In the genomic region with DNA sequence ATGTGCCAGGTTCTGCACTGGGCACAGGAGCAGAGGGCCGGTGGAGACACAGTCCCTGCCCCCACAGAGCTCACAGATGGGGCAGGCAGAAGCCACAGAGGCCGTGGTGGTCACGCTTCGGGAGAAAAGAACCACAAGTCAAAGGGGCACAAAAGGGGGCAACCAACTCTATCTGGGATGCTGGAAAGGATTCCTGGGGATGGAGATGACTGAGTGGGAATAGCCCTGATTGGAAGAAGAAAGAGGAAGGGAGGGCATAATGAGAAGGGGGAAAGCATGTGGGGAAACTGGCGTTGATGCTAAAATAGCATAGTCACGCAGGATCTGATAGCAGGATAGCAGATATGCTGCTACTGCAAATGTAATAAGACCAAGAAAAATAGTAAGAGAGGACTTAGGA, we compare ENCODE assay signal across 28 cellular contexts.
"Had no signal": no experiment of that assay in that cellular context is flagged by ENCODE, and none has a peak within 500 bp of the region (broad histone marks: within the 10 kb centered on the region; RNA-seq: fewer than 3 reads in every experiment).

No MANE protein-coding gene starts in this region.

- H3K36me3 Mint-ChIP-seq: activated CD8-positive, alpha-beta memory T cell treated with anti-CD3 and anti-CD28 coated beads, Interleukin-2, amount 10 ng/mL, durations not matched to agents 7 days and 5 days; activated naive CD4-positive, alpha-beta T cell treated with anti-CD3 and anti-CD28 coated beads, Interleukin-2, amount 50 U/mL, for 24 hours; activated naive CD8-positive, alpha-beta T cell treated with anti-CD3 and anti-CD28 coated beads for 36 hours had no signal

- H3K4me3 ChIP-seq: adrenal gland, body of pancreas, colonic mucosa, esophagus squamous epithelium, gastroesophageal sphincter had no signal

- H3K27me3 ChIP-seq: adrenal gland, body of pancreas, colonic mucosa, esophagus squamous epithelium had no signal

- H3K27ac Mint-ChIP-seq: activated CD8-positive, alpha-beta memory T cell treated with anti-CD3 and anti-CD28 coated beads, Interleukin-2, amount 10 ng/mL, durations not matched to agents 7 days and 5 days; activated CD8-positive, alpha-beta T cell treated with anti-CD3 and anti-CD28 coated beads, Interleukin-2, amount 10 ng/mL, durations not matched to agents 7 days and 5 days; activated naive CD4-positive, alpha-beta T cell treated with anti-CD3 and anti-CD28 coated beads for 36 hours; activated naive CD4-positive, alpha-beta T cell treated with anti-CD3 and anti-CD28 coated beads, Interleukin-2, amount 50 U/mL, for 24 hours; activated naive CD8-positive, alpha-beta T cell treated with anti-CD3 and anti-CD28 coated beads for 36 hours; activated naive CD8-positive, alpha-beta T cell treated with anti-CD3 and anti-CD28 coated beads, Interleukin-2, amount 50 U/mL, for 24 hours; activated T-helper 1 cell treated with anti-CD3 and anti-CD28 coated beads, Interleukin-12 subunit alpha, Interleukin-12 subunit beta, Interleukin-2, Interleukin-4 antibody, amounts not matched to agents 30 ng/mL and 10 ng/mL and 1 ng/mL, durations not matched to agents 14 hours and 24 hours and 36 hours; activated T-helper 2 cell treated with anti-CD3 and anti-CD28 coated beads, Interferon-gamma antibody, Interleukin-2, Interleukin-4, amounts not matched to agents 10 μg/mL and 5 μg/mL and 100 μg/mL, durations not matched to agents 14 hours and 24 hours and 36 hours had no signal

- H3K9me3 Mint-ChIP-seq: activated naive CD4-positive, alpha-beta T cell treated with anti-CD3 and anti-CD28 coated beads for 36 hours; activated naive CD4-positive, alpha-beta T cell treated with anti-CD3 and anti-CD28 coated beads, Interleukin-2, amount 50 U/mL, for 24 hours; activated naive CD8-positive, alpha-beta T cell treated with anti-CD3 and anti-CD28 coated beads for 36 hours; activated naive CD8-positive, alpha-beta T cell treated with anti-CD3 and anti-CD28 coated beads, Interleukin-2, amount 50 U/mL, for 24 hours; activated T-helper 1 cell treated with anti-CD3 and anti-CD28 coated beads, Interleukin-12 subunit alpha, Interleukin-12 subunit beta, Interleukin-2, Interleukin-4 antibody, amounts not matched to agents 30 ng/mL and 10 ng/mL and 1 ng/mL, durations not matched to agents 14 hours and 24 hours and 36 hours; activated T-helper 2 cell treated with anti-CD3 and anti-CD28 coated beads, Interferon-gamma antibody, Interleukin-2, Interleukin-4, amounts not matched to agents 10 μg/mL and 5 μg/mL and 100 μg/mL, durations not matched to agents 14 hours and 24 hours and 36 hours had no signal

- ATAC-seq: activated CD8-positive, alpha-beta memory T cell treated with anti-CD3 and anti-CD28 coated beads, Interleukin-2, amount 10 ng/mL, durations not matched to agents 7 days and 5 days; activated CD8-positive, alpha-beta T cell treated with anti-CD3 and anti-CD28 coated beads, Interleukin-2, amount 10 ng/mL, durations not matched to agents 7 days and 5 days; activated naive CD8-positive, alpha-beta T cell treated with anti-CD3 and anti-CD28 coated beads, Interleukin-2, amount 50 U/mL, for 24 hours; body of pancreas; gastroesophageal sphincter had no signal

- DNase-seq: activated CD4-positive, alpha-beta T cell treated with anti-CD3 and anti-CD28 coated beads for 48 hours; activated CD4-positive, alpha-beta T cell treated with anti-CD3 and anti-CD28 coated beads, Interleukin-2, amount 50 U/mL, for 1 hour; activated CD4-positive, alpha-beta T cell treated with anti-CD3 and anti-CD28 coated beads, Interleukin-2, amount 50 U/mL, for 48 hours; activated CD8-positive, alpha-beta memory T cell treated with anti-CD3 and anti-CD28 coated beads, Interleukin-2, amount 10 ng/mL, durations not matched to agents 7 days and 5 days; activated CD8-positive, alpha-beta memory T cell treated with anti-CD3 and anti-CD28 coated beads, Interleukin-2, amount 50 U/mL, for 4 hours; activated CD8-positive, alpha-beta T cell treated with anti-CD3 and anti-CD28 coated beads, Interleukin-2, amount 10 ng/mL, durations not matched to agents 7 days and 5 days; activated effector memory CD4-positive, alpha-beta T cell treated with anti-CD3 and anti-CD28 coated beads, Interleukin-2, amount 50 U/mL, for 16 hours; activated naive CD4-positive, alpha-beta T cell treated with anti-CD3 and anti-CD28 coated beads for 36 hours; activated naive CD8-positive, alpha-beta T cell treated with anti-CD3 and anti-CD28 coated beads for 36 hours; activated naive CD8-positive, alpha-beta T cell treated with anti-CD3 and anti-CD28 coated beads, Interleukin-2, amount 50 U/mL, for 24 hours; activated T-cell treated with anti-CD3 and anti-CD28 coated beads, Interleukin-2, amount 50 U/mL, for 1 hour; activated T-cell treated with anti-CD3 and anti-CD28 coated beads, Interleukin-2, amount 50 U/mL, for 48 hours; adrenal gland; amygdala; aorta; body of pancreas; central memory CD4-positive, alpha-beta T cell; cerebellar nuclear complex; colonic mucosa; effector CD8-positive, alpha-beta T cell; esophagus squamous epithelium; foreskin melanocyte; T-helper 2 cell had no signal

- H3K9me3 ChIP-seq: adrenal gland, body of pancreas, colonic mucosa, esophagus squamous epithelium, gastroesophageal sphincter had no signal

- H3K4me3 Mint-ChIP-seq: activated CD8-positive, alpha-beta memory T cell treated with anti-CD3 and anti-CD28 coated beads, Interleukin-2, amount 10 ng/mL, durations not matched to agents 7 days and 5 days; activated CD8-positive, alpha-beta T cell treated with anti-CD3 and anti-CD28 coated beads, Interleukin-2, amount 10 ng/mL, durations not matched to agents 7 days and 5 days; activated naive CD4-positive, alpha-beta T cell treated with anti-CD3 and anti-CD28 coated beads for 36 hours; activated naive CD4-positive, alpha-beta T cell treated with anti-CD3 and anti-CD28 coated beads, Interleukin-2, amount 50 U/mL, for 24 hours; activated naive CD8-positive, alpha-beta T cell treated with anti-CD3 and anti-CD28 coated beads for 36 hours; activated naive CD8-positive, alpha-beta T cell treated with anti-CD3 and anti-CD28 coated beads, Interleukin-2, amount 50 U/mL, for 24 hours; activated T-helper 1 cell treated with anti-CD3 and anti-CD28 coated beads, Interleukin-12 subunit alpha, Interleukin-12 subunit beta, Interleukin-2, Interleukin-4 antibody, amounts not matched to agents 30 ng/mL and 10 ng/mL and 1 ng/mL, durations not matched to agents 14 hours and 24 hours and 36 hours had no signal

- H3K4me1 Mint-ChIP-seq: activated CD8-positive, alpha-beta memory T cell treated with anti-CD3 and anti-CD28 coated beads, Interleukin-2, amount 10 ng/mL, durations not matched to agents 7 days and 5 days; activated naive CD4-positive, alpha-beta T cell treated with anti-CD3 and anti-CD28 coated beads, Interleukin-2, amount 50 U/mL, for 24 hours; activated naive CD8-positive, alpha-beta T cell treated with anti-CD3 and anti-CD28 coated beads for 36 hours; activated naive CD8-positive, alpha-beta T cell treated with anti-CD3 and anti-CD28 coated beads, Interleukin-2, amount 50 U/mL, for 24 hours had no signal

- H3K36me3 ChIP-seq: adrenal gland, colonic mucosa, esophagus squamous epithelium, gastroesophageal sphincter had no signal

- H3K27ac ChIP-seq: adrenal gland, body of pancreas, colonic mucosa, epithelial cell of prostate, esophagus squamous epithelium, gastroesophageal sphincter had no signal

- H3K4me1 ChIP-seq: adrenal gland, body of pancreas, esophagus squamous epithelium, gastroesophageal sphincter had no signal
